ENCODE assay signal across 19 cellular contexts in the genomic region with DNA sequence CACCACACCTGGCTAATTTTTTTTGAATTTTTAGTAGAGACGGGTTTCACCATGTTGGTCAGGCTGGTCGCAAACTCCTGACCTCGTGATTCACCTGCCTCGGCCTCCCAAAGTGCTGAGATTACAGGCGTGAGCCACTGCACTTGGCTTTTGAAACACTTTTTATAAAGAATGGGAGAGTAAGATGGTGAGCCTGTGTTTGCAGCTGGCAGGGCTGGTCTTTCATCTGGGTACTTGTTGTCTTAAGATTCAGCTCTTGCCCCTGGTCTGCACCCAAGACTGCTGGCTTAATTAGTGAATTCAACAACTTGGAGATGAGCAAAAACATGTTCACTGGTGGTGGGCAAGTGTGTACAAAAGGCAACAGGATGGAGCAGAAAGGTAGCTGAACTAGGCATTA.
"Had no signal": no experiment of that assay in that cellular context is flagged by ENCODE, and none has a peak within 500 bp of the region (broad histone marks: within the 10 kb centered on the region; RNA-seq: fewer than 3 reads in every experiment).

No MANE protein-coding gene starts in this region.

- H3K27me3 Mint-ChIP-seq: activated naive CD8-positive, alpha-beta T cell had no signal

- ATAC-seq: activated CD8-positive, alpha-beta T cell treated with anti-CD3 and anti-CD28 coated beads, Interleukin-2, amount 10 ng/mL, durations not matched to agents 7 days and 5 days; left lobe of liver had no signal

- H3K4me3 ChIP-seq: breast epithelium, coronary artery, thyroid gland, vagina had no signal

- H3K4me1 ChIP-seq: parathyroid adenoma had no signal

- H3K27ac Mint-ChIP-seq: activated CD8-positive, alpha-beta T cell treated with anti-CD3 and anti-CD28 coated beads, Interleukin-2, amount 10 ng/mL, durations not matched to agents 7 days and 5 days; activated naive CD8-positive, alpha-beta T cell; immature natural killer cell had no signal

- H3K36me3 ChIP-seq: breast epithelium, thyroid gland, vagina had no signal

- H3K9me3 Mint-ChIP-seq: immature natural killer cell, mesothelial cell of epicardium, nephron progenitor cell had no signal

- DNase-seq: activated CD4-positive, alpha-beta T cell treated with anti-CD3 and anti-CD28 coated beads for 1 hour; activated CD4-positive, alpha-beta T cell treated with anti-CD3 and anti-CD28 coated beads, Interleukin-2, amount 50 U/mL, for 1 hour; activated CD8-positive, alpha-beta T cell treated with anti-CD3 and anti-CD28 coated beads, Interleukin-2, amount 10 ng/mL, durations not matched to agents 7 days and 5 days; immature natural killer cell; nephron progenitor cell; nucleus accumbens; stimulated activated CD4-positive, alpha-beta T cell treated with anti-CD3 and anti-CD28 coated beads, Interleukin-2, amount 100 ng/mL, for 48 hours; stimulated activated CD8-positive, alpha-beta memory T cell treated with anti-CD3 and anti-CD28 coated beads, Interleukin-4, amount 100 ng/mL, for 48 hours; stimulated activated naive CD4-positive, alpha-beta T cell; T-helper 1 cell; T-helper 9 cell; thyroid gland had no signal

- H3K9ac ChIP-seq: parathyroid adenoma had no signal

- H3K36me3 Mint-ChIP-seq: activated naive CD8-positive, alpha-beta T cell; immature natural killer cell; mesothelial cell of epicardium had no signal

- H3K4me3 Mint-ChIP-seq: activated CD8-positive, alpha-beta T cell treated with anti-CD3 and anti-CD28 coated beads, Interleukin-2, amount 10 ng/mL, durations not matched to agents 7 days and 5 days; activated naive CD8-positive, alpha-beta T cell; immature natural killer cell; mesothelial cell of epicardium; nephron progenitor cell had no signal

- H3K9me3 ChIP-seq: breast epithelium, thyroid gland, vagina had no signal

- H3K27me3 ChIP-seq: thyroid gland, vagina had no signal

- H3K27ac ChIP-seq: coronary artery, parathyroid adenoma, vagina had no signal
